ENCODE assay signal across 1 cellular context in the genomic region with DNA sequence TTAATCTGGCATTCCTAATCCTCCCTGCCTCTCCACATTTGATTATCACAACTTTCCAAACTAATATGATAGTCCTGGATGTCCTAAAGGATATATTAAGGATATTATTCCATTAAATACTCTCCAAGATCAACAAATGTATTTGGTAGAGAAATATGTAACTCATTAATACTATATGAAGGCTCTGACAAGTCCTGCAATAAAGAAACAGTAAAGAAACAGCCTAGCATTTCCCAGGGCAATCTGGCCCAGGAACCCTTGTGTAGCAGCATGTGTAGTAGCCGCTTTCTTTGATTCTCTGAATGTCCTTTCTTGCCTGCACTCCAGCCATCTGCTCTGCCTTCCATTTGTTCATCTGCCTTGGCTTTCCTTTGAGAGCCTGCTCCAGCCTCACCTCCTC.
TF ChIP-seq lines count a peak whose summit lies in the region.

No MANE protein-coding gene starts in this region.

TF ChIP-seq in endothelial cell of umbilical vein, 7 proteins besides CTCF, POLR2A, EP300 and RAD21:
- no peak for TF ChIP-seq MYC (IDR thresholded peaks at IDR 0.05; ENCODE audit: low read depth, low read length)
- TF ChIP-seq EZH2 (IDR thresholded peaks at IDR 0.05; ENCODE audit: borderline replicate concordance, low read depth, low read length, severe bottlenecking): no peak
- TF ChIP-seq GATA2 (IDR thresholded peaks at IDR 0.05; ENCODE audit: insufficient read depth, insufficient read length, low read depth, low read length): no peak
- TF ChIP-seq POLR2AphosphoS5 (IDR thresholded peaks at IDR 0.05; ENCODE audit: insufficient read depth, low read depth, low read length): no peak
- TF ChIP-seq, protein P1, sequence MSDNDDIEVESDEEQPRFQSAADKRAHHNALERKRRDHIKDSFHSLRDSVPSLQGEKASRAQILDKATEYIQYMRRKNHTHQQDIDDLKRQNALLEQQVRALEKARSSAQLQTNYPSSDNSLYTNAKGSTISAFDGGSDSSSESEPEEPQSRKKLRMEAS (IDR thresholded peaks at IDR 0.05; ENCODE audit: insufficient read depth, insufficient read length): no peak
- no peak for TF ChIP-seq JUN (IDR thresholded peaks at IDR 0.05; ENCODE audit: borderline replicate concordance, insufficient read depth, insufficient read length, low read depth)
- TF ChIP-seq FOS (IDR thresholded peaks at IDR 0.05; ENCODE audit: borderline replicate concordance, insufficient read depth, low read length): no peak
